In the genomic region with DNA sequence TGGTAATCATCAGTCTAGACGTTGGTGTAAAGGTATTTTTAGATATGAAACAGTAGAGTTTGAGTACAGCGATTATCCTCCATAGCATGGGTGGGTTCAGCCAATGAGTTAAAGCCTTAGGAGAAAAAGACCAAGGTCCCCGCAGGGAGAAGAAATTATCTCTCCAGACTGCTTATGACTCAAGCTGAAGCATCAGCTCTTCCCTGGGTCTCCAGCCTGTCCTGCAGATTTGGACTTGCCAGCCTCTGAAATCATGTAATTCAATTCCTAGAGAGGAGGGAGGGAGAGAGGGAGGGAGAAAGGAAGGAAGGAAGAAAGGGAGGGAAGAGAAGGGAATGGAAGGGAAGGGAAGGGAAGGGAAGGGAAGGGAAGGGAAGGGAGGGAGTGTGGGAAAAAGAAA, we compare ENCODE assay signal across 20 cellular contexts. TPM values are rescaled to one million over a fixed set of nuclear protein-coding genes. Genes with fewer than 3 reads are reported as not detected.
DNase-seq lines count a peak whose midpoint lies in the region; ATAC-seq, FAIRE-seq and TF ChIP-seq lines count a peak whose summit lies in the region.
"Had no signal": no experiment of that assay in that cellular context is flagged by ENCODE, and none has a peak within 500 bp of the region (broad histone marks: within the 10 kb centered on the region; RNA-seq: fewer than 3 reads in every experiment).

No MANE protein-coding gene starts in this region.

- TF ChIP-seq CTCF in bronchial epithelial cell (IDR thresholded peaks at IDR 0.05; ENCODE audit: insufficient read depth, low read length, severe bottlenecking) (no peak), foreskin keratinocyte (conservative IDR thresholded peaks at IDR 0.05) (no peak)

- no peak overlapping the region for H3K4me3 ChIP-seq in bronchial epithelial cell (ENCODE audit: low read depth, low read length)
- H3K4me3 ChIP-seq: GM23248 had no signal

- DNase-seq in LHCN-M2 (ENCODE audit: low read depth), result peak; percentile 19
- DNase-seq in RPMI7951 (ENCODE audit: low read depth), result peak; percentile 32
- DNase-seq in bronchial epithelial cell (ENCODE audit: low read depth), result peak; percentile 65
- DNase-seq in foreskin keratinocyte, result peak; percentile 46 to 57
- DNase-seq: C1 segment of cervical spinal cord; Calu3; CD4-positive, alpha-beta memory T cell; COR-L47; DMS53; DMS79 treated with DMSO at 0.1 percent for 48 hours; GF-D8; GM23248; H7 had no signal

- no peaks in the 10 kb centered on the region for H3K36me3 ChIP-seq in bronchial epithelial cell (ENCODE audit: control insufficient read depth, insufficient read depth, low read length)

- no peak overlapping the region for H3K27ac ChIP-seq in foreskin keratinocyte
- H3K27ac ChIP-seq: GM23248 had no signal

- no peak for FAIRE-seq in bronchial epithelial cell (lab: Jason Lieb, UNC)
- FAIRE-seq: GM12891, GM18507, H1 had no signal

- ATAC-seq in foreskin keratinocyte, result no peak
- ATAC-seq in activated CD4-positive, CD25-positive, alpha-beta regulatory T cell treated with anti-CD3 and anti-CD28 coated beads, Interleukin-2, amount 50 U/mL, for 24 hours, result no peak
- no peak for ATAC-seq in GM21381 (IDR thresholded peaks at IDR 0.05; ENCODE audit: unreplicated experiment)
- ATAC-seq: HCT116 had no signal

- H3K27me3 ChIP-seq in bronchial epithelial cell (ENCODE audit: control insufficient read depth, insufficient read depth, low read length) (no peaks in the 10 kb centered on the region), foreskin keratinocyte (no peaks in the 10 kb centered on the region)

- H3K4me1 ChIP-seq in foreskin keratinocyte, result peaks cover 17% of the 10 kb centered on the region

RNA-seq across cellular contexts. Expression of a gene that starts 12.0 kb away (rescaled TPM):
- total RNA-seq in LHCN-M2 (2014; rRNA removed) (0.11 TPM in 1 of 2 replicates, not detected in the other), bronchial epithelial cell (not detected in 2 replicates), foreskin keratinocyte (not detected in 2 replicates)
- polyA plus RNA-seq in LHCN-M2 (2012), result not detected
- not detected in 2 replicates for total RNA-seq in RPMI7951 (2014; rRNA removed; shearing (Covaris generic))
- not detected in 2 replicates for polyA plus RNA-seq in foreskin keratinocyte
- total RNA-seq: Calu3, GM23248 had no signal
- polyA plus RNA-seq: BJ, GM23248 had no signal
